Comparison of ENCODE assay signal across 8 cellular contexts in the genomic region with DNA sequence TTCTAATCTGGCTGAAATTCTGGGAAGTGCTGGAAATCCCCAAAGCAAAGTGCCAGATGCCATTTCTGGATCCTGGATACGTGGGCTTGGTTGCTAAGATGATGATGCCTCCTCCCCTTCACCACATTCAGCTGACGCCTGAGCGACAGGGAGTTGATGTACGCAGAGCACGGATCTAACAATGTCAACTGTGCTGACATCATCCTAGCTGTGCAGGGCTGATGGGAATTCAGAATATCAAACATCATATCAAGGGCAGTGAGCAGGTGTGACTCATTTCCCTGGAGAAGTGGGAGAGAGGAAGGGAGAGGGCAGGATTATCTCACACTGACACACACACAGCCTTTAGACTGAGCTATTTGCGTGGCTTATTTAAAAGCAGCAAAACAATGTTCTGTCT.
DNase-seq lines count a peak whose midpoint lies in the region; ATAC-seq lines count a peak whose summit lies in the region.

No MANE protein-coding gene starts in this region.

- peak; percentile 43 for DNase-seq in HT-29 (ENCODE audit: low spot score)
- DNase-seq in SHP77 treated with DMSO at 0.1 percent for 48 hours (lab: John Stamatoyannopoulos, UW) = peak; percentile 93
- peak; percentile 18 for DNase-seq in globus pallidus (ENCODE audit: low spot score)
- DNase-seq in sciatic nerve (ENCODE audit: low spot score) = peak; percentile 61

- peak; percentile 93 for ATAC-seq in sciatic nerve
- ATAC-seq in GM21576 (IDR thresholded peaks at IDR 0.05; ENCODE audit: unreplicated experiment) = no peak
- no peak for ATAC-seq in GM19328 (IDR thresholded peaks at IDR 0.05; ENCODE audit: unreplicated experiment)
- ATAC-seq in HG03457 (IDR thresholded peaks at IDR 0.05; ENCODE audit: unreplicated experiment) = no peak
- ATAC-seq in HG02678 (IDR thresholded peaks at IDR 0.05; ENCODE audit: unreplicated experiment) = no peak

- intact Hi-C loops in sciatic nerve (cut with DNase I) = no loop called here

Comparison
In these comparisons a context has a peak if more than half of its experiments do, and no peak if none do; other contexts are left out.
1. DNase-seq: peak in every context shown above with its lines; median percentile 93 in SHP77 treated with DMSO at 0.1 percent for 48 hours; 61 in sciatic nerve; 43 in HT-29; 18 in globus pallidus.